ENCODE assay signal across 11 cellular contexts in genomic region chr17:39794249-39794970, GRCh38. TPM values are rescaled to one million over a fixed set of nuclear protein-coding genes. Genes with fewer than 3 reads are reported as not detected.
A peak's percentile ranks its signal among the peaks of the same experiment; 100 is the strongest.
DNase-seq lines count a peak whose midpoint lies in the region; ATAC-seq and TF ChIP-seq lines count a peak whose summit lies in the region.
"Had no signal": no experiment of that assay in that cellular context is flagged by ENCODE, and none has a peak within 500 bp of the region (broad histone marks: within the 10 kb centered on the region; RNA-seq: fewer than 3 reads in every experiment).

No MANE protein-coding gene starts in this region.

- peaks cover 38% of the 10 kb centered on the region for H3K36me3 Mint-ChIP-seq in T-helper 1 cell treated with Interleukin-12 subunit alpha and Interleukin-12 subunit beta and Interleukin-4 antibody, amounts not matched to agents 30 μg/mL and 1 μg/mL, for 36 hours (ENCODE audit: low read depth)

- no peak for DNase-seq in NCI-H146 (lab: John Stamatoyannopoulos, UW)
- no peak for DNase-seq in cerebellar cortex (ENCODE audit: low spot score)
- no peak for DNase-seq in psoas muscle
- no peak for DNase-seq in kidney tubule cell (ENCODE audit: low spot score)
- DNase-seq: NCI-H1048; stimulated activated CD4-positive, alpha-beta T cell treated with anti-CD3 and anti-CD28 coated beads, Interleukin-2, amount 100 ng/mL, for 48 hours had no signal

- no peaks in the 10 kb centered on the region for H3K9me3 ChIP-seq in BLaER1
- no peaks in the 10 kb centered on the region for H3K9me3 ChIP-seq in psoas muscle
- H3K9me3 ChIP-seq: ascending aorta had no signal

- peak overlapping the region; percentile 88 for H3K4me2 ChIP-seq in BLaER1

- peak overlapping the region; percentile 57 for H3K9ac ChIP-seq in BLaER1

- H3K4me1 ChIP-seq in BLaER1 (peaks cover 58% of the 10 kb centered on the region), psoas muscle (no peaks in the 10 kb centered on the region)
- H3K4me1 ChIP-seq: ascending aorta had no signal

- intact Hi-C loops in psoas muscle (cut with DNase I) = no loop called here

- H3K27me3 Mint-ChIP-seq in T-helper 1 cell treated with Interleukin-12 subunit alpha and Interleukin-12 subunit beta and Interleukin-4 antibody, amounts not matched to agents 30 μg/mL and 1 μg/mL, for 36 hours (ENCODE audit: low read depth) = no peaks in the 10 kb centered on the region

- H3K4me1 Mint-ChIP-seq in T-helper 1 cell treated with Interleukin-12 subunit alpha and Interleukin-12 subunit beta and Interleukin-4 antibody, amounts not matched to agents 30 μg/mL and 1 μg/mL, for 36 hours (ENCODE audit: low read depth) = peaks cover 54% of the 10 kb centered on the region

- H3K27ac Mint-ChIP-seq in T-helper 1 cell treated with Interleukin-12 subunit alpha and Interleukin-12 subunit beta and Interleukin-4 antibody, amounts not matched to agents 30 μg/mL and 1 μg/mL, for 36 hours = peak overlapping the region; percentile 84

- H3K4me3 ChIP-seq in BLaER1 = peak overlapping the region; percentile 27; the same call in 1 of the 2 replicates
- H3K4me3 ChIP-seq in psoas muscle = no peak overlapping the region
- H3K4me3 ChIP-seq: ascending aorta had no signal

- ATAC-seq in GM18870 (IDR thresholded peaks at IDR 0.05; ENCODE audit: unreplicated experiment) = peak; percentile 75
- peak; percentile 77 for ATAC-seq in HG02885 (IDR thresholded peaks at IDR 0.05; ENCODE audit: poor library complexity, unreplicated experiment)
- ATAC-seq in psoas muscle = no peak

- H3K36me3 ChIP-seq in BLaER1 = no peaks in the 10 kb centered on the region
- no peaks in the 10 kb centered on the region for H3K36me3 ChIP-seq in psoas muscle (ENCODE audit: insufficient read depth in 1 of 2, low read depth in 1 of 2)
- H3K36me3 ChIP-seq: ascending aorta had no signal

- H3K27ac ChIP-seq in BLaER1 (peak overlapping the region; percentile 86), psoas muscle (no peak overlapping the region)
- H3K27ac ChIP-seq: ascending aorta had no signal

- TF ChIP-seq CTCF in psoas muscle (IDR thresholded peaks at IDR 0.05) = no peak

- WGBS in psoas muscle, 3 donors = 78 to 89% (median 82%) methylated on average over 2 of the region's 2 CpGs

- peak overlapping the region; percentile 36 for H3K4me3 Mint-ChIP-seq in T-helper 1 cell treated with Interleukin-12 subunit alpha and Interleukin-12 subunit beta and Interleukin-4 antibody, amounts not matched to agents 30 μg/mL and 1 μg/mL, for 36 hours

- no peaks in the 10 kb centered on the region for H3K27me3 ChIP-seq in BLaER1
- peaks cover 0 to 16% (median 11%) of the 10 kb centered on the region in 3 donors for H3K27me3 ChIP-seq in psoas muscle (ENCODE audit: insufficient read depth in 3 of 3, low read length in 2 of 3)
- H3K27me3 ChIP-seq: ascending aorta had no signal

- no peaks in the 10 kb centered on the region for H4K20me1 ChIP-seq in BLaER1

- H3K9me3 Mint-ChIP-seq in T-helper 1 cell treated with Interleukin-12 subunit alpha and Interleukin-12 subunit beta and Interleukin-4 antibody, amounts not matched to agents 30 μg/mL and 1 μg/mL, for 36 hours = no peaks in the 10 kb centered on the region

RNA-seq across cellular contexts. Expression of gene GRB7, which starts 56.7 kb away (rescaled TPM):
- not detected for total RNA-seq in psoas muscle
- under 1 TPM in 2 of 3 donors, not detected in 1; 0.06 to 0.69 TPM for polyA plus RNA-seq in psoas muscle

Comparison
In these comparisons a context has a peak if more than half of its experiments do, and no peak if none do; other contexts are left out.
1. ATAC-seq: peak in GM18870 (single experiment) and HG02885 (single experiment); none in psoas muscle (0 of 4).